In genomic region chr11:31806186-31806943, GRCh38 we compare ENCODE assay signal across 21 cellular contexts. TPM values are rescaled to one million over a fixed set of nuclear protein-coding genes. Genes with fewer than 3 reads are reported as not detected.
DNase-seq lines count a peak whose midpoint lies in the region; ATAC-seq and TF ChIP-seq lines count a peak whose summit lies in the region.
"Had no signal": no experiment of that assay in that cellular context is flagged by ENCODE, and none has a peak within 500 bp of the region (broad histone marks: within the 10 kb centered on the region; RNA-seq: fewer than 3 reads in every experiment).

No MANE protein-coding gene starts in this region.

- peaks cover 18% of the 10 kb centered on the region for H3F3A ChIP-seq in neural cell (ENCODE audit: insufficient read depth, low read length, poor library complexity, severe bottlenecking)

- H3K9me3 ChIP-seq in CD8-positive, alpha-beta memory T cell (ENCODE audit: low read length) = no peaks in the 10 kb centered on the region
- H3K9me3 ChIP-seq in HUES64 (ENCODE audit: insufficient read depth, low read depth, low read length) (no peaks in the 10 kb centered on the region), endocrine pancreas (ENCODE audit: control insufficient read depth, low read length) (no peaks in the 10 kb centered on the region), neural cell (ENCODE audit: low read length) (no peaks in the 10 kb centered on the region)
- H3K9me3 ChIP-seq: heart left ventricle, suprapubic skin had no signal

- CTCF ChIA-PET in CD8-positive, alpha-beta memory T cell (lab: Charles Lee) = no interaction called here

- DNase-seq in CD8-positive, alpha-beta memory T cell = no peak
- DNase-seq in NCI-H187 treated with DMSO at 0.1 percent for 48 hours (lab: John Stamatoyannopoulos, UW) (no peak), superior temporal gyrus (ENCODE audit: extremely low spot score) (no peak)
- DNase-seq: activated CD4-positive, alpha-beta T cell treated with anti-CD3 and anti-CD28 coated beads, Interleukin-2, amount 10 ng/mL, durations not matched to agents 7 days and 5 days; activated CD8-positive, alpha-beta memory T cell treated with anti-CD3 and anti-CD28 coated beads, Interleukin-2, amount 50 U/mL, for 48 hours; activated naive CD4-positive, alpha-beta T cell treated with anti-CD3 and anti-CD28 coated beads for 36 hours; heart left ventricle; NCI-H2081; NCI-H526 had no signal

- no peak overlapping the region for H3K9ac ChIP-seq in HUES64 (ENCODE audit: low read depth, low read length)
- H3K9ac ChIP-seq in endocrine pancreas (ENCODE audit: control insufficient read depth, insufficient read depth, low read length) = peak overlapping the region; percentile 99
- H3K9ac ChIP-seq in neural cell (ENCODE audit: low read length) = peak overlapping the region; percentile 77
- H3K9ac ChIP-seq: KMS-11 had no signal

- H3K9me3 Mint-ChIP-seq in CD8-positive, alpha-beta memory T cell = peaks cover 5 to 56% (median 21%) of the 10 kb centered on the region in 5 donors
- H3K9me3 Mint-ChIP-seq: activated CD4-positive, alpha-beta T cell treated with anti-CD3 and anti-CD28 coated beads, Interleukin-2, amount 10 ng/mL, durations not matched to agents 7 days and 5 days had no signal

- H3K36me3 Mint-ChIP-seq in CD8-positive, alpha-beta memory T cell = no peaks in the 10 kb centered on the region

- no peak overlapping the region for H3K4me3 ChIP-seq in CD8-positive, alpha-beta memory T cell (ENCODE audit: low read length)
- H3K4me3 ChIP-seq in HUES64 (ENCODE audit: low read length) (peak overlapping the region; percentile 37), endocrine pancreas (ENCODE audit: control insufficient read depth, insufficient read depth, low read length) (peak overlapping the region; percentile 96), neural cell (ENCODE audit: low read length) (peak overlapping the region; percentile 97)
- H3K4me3 ChIP-seq: heart left ventricle, suprapubic skin had no signal

- no peak for TF ChIP-seq EP300 in neural cell (conservative IDR thresholded peaks at IDR 0.05; ENCODE audit: poor library complexity, severe bottlenecking)

- 3% methylated on average over 36 of the region's 36 CpGs for WGBS in HUES64

- TF ChIP-seq CTCF in neural cell (IDR thresholded peaks at IDR 0.05; ENCODE audit: poor library complexity, severe bottlenecking) = no peak

- H3K36me3 ChIP-seq in CD8-positive, alpha-beta memory T cell (ENCODE audit: insufficient read depth, low read length) = no peaks in the 10 kb centered on the region
- no peaks in the 10 kb centered on the region; the same call in 1 of the 2 replicates for H3K36me3 ChIP-seq in HUES64 (ENCODE audit: insufficient read depth, low read length)
- peaks cover 30% of the 10 kb centered on the region for H3K36me3 ChIP-seq in endocrine pancreas (ENCODE audit: control insufficient read depth, insufficient read depth, low read length)
- no peaks in the 10 kb centered on the region for H3K36me3 ChIP-seq in neural cell (ENCODE audit: insufficient read depth, low read length)
- H3K36me3 ChIP-seq: heart left ventricle, suprapubic skin had no signal

- peaks cover 80% of the 10 kb centered on the region for H3K79me2 ChIP-seq in neural cell (replicated peaks; ENCODE audit: insufficient read depth, low read length)

- no peaks in the 10 kb centered on the region for H3K9me2 ChIP-seq in neural cell (ENCODE audit: insufficient read depth, low read length)

- peak overlapping the region in 4 of 7 donors; percentile 13 to 68 (median 38) for H3K4me3 Mint-ChIP-seq in CD8-positive, alpha-beta memory T cell
- H3K4me3 Mint-ChIP-seq: activated CD4-positive, alpha-beta T cell treated with anti-CD3 and anti-CD28 coated beads, Interleukin-2, amount 10 ng/mL, durations not matched to agents 7 days and 5 days; activated naive CD4-positive, alpha-beta T cell treated with anti-CD3 and anti-CD28 coated beads for 36 hours had no signal

- H3K27ac ChIP-seq in CD8-positive, alpha-beta memory T cell (ENCODE audit: low read depth, low read length) = no peak overlapping the region
- no peak overlapping the region for H3K27ac ChIP-seq in HUES64 (ENCODE audit: low read depth, low read length)
- no peak overlapping the region for H3K27ac ChIP-seq in neural cell (ENCODE audit: low read length)
- H3K27ac ChIP-seq: heart left ventricle, HL-60, KMS-11, suprapubic skin had no signal

- H3K4me1 ChIP-seq in CD8-positive, alpha-beta memory T cell (ENCODE audit: insufficient read depth, low read length) = peaks cover 36% of the 10 kb centered on the region
- H3K4me1 ChIP-seq in HUES64 (ENCODE audit: insufficient read depth, low read length) = peaks cover 63% of the 10 kb centered on the region
- peaks cover 6% of the 10 kb centered on the region for H3K4me1 ChIP-seq in endocrine pancreas (ENCODE audit: control insufficient read depth, insufficient read depth, low read length)

- no peak for TF ChIP-seq RAD21 in neural cell (conservative IDR thresholded peaks at IDR 0.05)

- peaks cover 80 to 82% of the 10 kb centered on the region in 2 donors for H3K27me3 Mint-ChIP-seq in CD8-positive, alpha-beta memory T cell

- peaks cover 46 to 54% (median 52%) of the 10 kb centered on the region in 3 donors for H3K4me1 Mint-ChIP-seq in CD8-positive, alpha-beta memory T cell

- ATAC-seq in GM18498 (IDR thresholded peaks at IDR 0.05; ENCODE audit: unreplicated experiment) = no peak
- ATAC-seq in HG03378 (IDR thresholded peaks at IDR 0.05; ENCODE audit: unreplicated experiment) = no peak

- POLR2A ChIA-PET in CD8-positive, alpha-beta memory T cell (lab: Charles Lee) = no interaction called here

- H4K20me1 ChIP-seq in neural cell (ENCODE audit: insufficient read depth) = no peaks in the 10 kb centered on the region

- H2AFZ ChIP-seq in neural cell (ENCODE audit: low read depth, low read length) = no peak overlapping the region

- H3K27ac Mint-ChIP-seq in CD8-positive, alpha-beta memory T cell = peak overlapping the region in 2 of 8 donors; percentile 40 to 50
- H3K27ac Mint-ChIP-seq: activated CD4-positive, alpha-beta T cell treated with anti-CD3 and anti-CD28 coated beads, Interleukin-2, amount 10 ng/mL, durations not matched to agents 7 days and 5 days; activated naive CD4-positive, alpha-beta T cell treated with anti-CD3 and anti-CD28 coated beads for 36 hours had no signal

- H3K27me3 ChIP-seq in CD8-positive, alpha-beta memory T cell (ENCODE audit: insufficient read depth, low read length, poor library complexity, severe bottlenecking) = peaks cover 85% of the 10 kb centered on the region
- H3K27me3 ChIP-seq in HUES64 (ENCODE audit: insufficient read depth, low read length) = peaks cover 100% of the 10 kb centered on the region
- H3K27me3 ChIP-seq in endocrine pancreas (ENCODE audit: control insufficient read depth, insufficient read depth, low read length) = no peaks in the 10 kb centered on the region
- H3K27me3 ChIP-seq in neural cell (ENCODE audit: insufficient read depth, low read depth, low read length) = peaks cover 42% of the 10 kb centered on the region

- peak overlapping the region; percentile 68 for H3K4me2 ChIP-seq in neural cell (ENCODE audit: low read length)
- H3K4me2 ChIP-seq: KMS-11 had no signal

TF ChIP-seq in neural cell, 6 proteins besides CTCF, POLR2A, EP300 and RAD21:
- TF ChIP-seq TAF1 (IDR thresholded peaks at IDR 0.05; ENCODE audit: low read depth) (no peak), POLR2AphosphoS5 (IDR thresholded peaks at IDR 0.05) (no peak), EZH2 (IDR thresholded peaks at IDR 0.05; ENCODE audit: borderline replicate concordance, insufficient read depth, low read length, poor library complexity, severe bottlenecking) (no peak), REST (IDR thresholded peaks at IDR 0.05; ENCODE audit: borderline replicate concordance) (no peak), MXI1 (conservative IDR thresholded peaks at IDR 0.05; ENCODE audit: poor library complexity, severe bottlenecking) (no peak), SMC3 (conservative IDR thresholded peaks at IDR 0.05; ENCODE audit: poor library complexity) (no peak)

RNA-seq across cellular contexts. Expression of gene PAX6, which starts 4.8 kb away (rescaled TPM):
- total RNA-seq in CD8-positive, alpha-beta memory T cell = not detected
- not detected for polyA plus RNA-seq in CD8-positive, alpha-beta memory T cell
- 2.2 TPM for polyA plus RNA-seq in HUES64 (2013, experiment 1 of 2)
- polyA plus RNA-seq in HUES64 (2013, experiment 2 of 2) = 5.3 TPM
- polyA plus RNA-seq in neural cell = 72.6 and 74.7 TPM in 2 replicates
- polyA minus RNA-seq in neural cell = 65.7 and 69.8 TPM in 2 replicates
- total RNA-seq: activated CD4-positive, alpha-beta T cell treated with anti-CD3 and anti-CD28 coated beads, Interleukin-2, amount 10 ng/mL, durations not matched to agents 7 days and 5 days; fibroblast of lung; OCI-LY7; osteocyte had no signal
- polyA plus RNA-seq: AG04450, heart left ventricle had no signal

Comparison
In these comparisons a context has a peak if more than half of its experiments do, and no peak if none do; other contexts are left out.
1. RNA of gene PAX6, which starts 4.8 kb away (polyA plus RNA-seq): 72.6 to 74.7 TPM in neural cell; not detected in CD8-positive, alpha-beta memory T cell (single experiment); every median in the first group is over 10 times any median in the second.